8 cellular contexts compared by ENCODE assay signal in genomic region chr4:159102623-159103405, GRCh38. TPM values are rescaled to one million over a fixed set of nuclear protein-coding genes. Genes with fewer than 3 reads are reported as not detected.
DNase-seq lines count a peak whose midpoint lies in the region; ATAC-seq and TF ChIP-seq lines count a peak whose summit lies in the region.

Gene RAPGEF2, plus strand, starts transcription at chr4:159103079. Its CDS starts 1,084 bp downstream, at chr4:159104163.

- intact Hi-C loops in T-helper 2 cell treated with Interferon-gamma antibody and Interleukin-4, amounts not matched to agents 100 ng/mL and 5 ng/mL, for 36 hours (cut with micrococcal nuclease): loop anchor here (1.0 to 2.0 kb wide), 6 partner anchors 16 to 431 kb away; partner anchors contain the start of genes ETFDH, FNIP2 and PPID
- intact Hi-C loops in uterus (cut with DNase I; ENCODE audit: low total_unique reads): no loop called here

- peak; percentile 81 for ATAC-seq in GM18505 (IDR thresholded peaks at IDR 0.05; ENCODE audit: unreplicated experiment)
- peak; percentile 76 for ATAC-seq in HG02943 (IDR thresholded peaks at IDR 0.05; ENCODE audit: low read depth, unreplicated experiment)

- H3K36me3 ChIP-seq in right atrium auricular region (no peaks in the 10 kb centered on the region), uterus (no peaks in the 10 kb centered on the region)

- TF ChIP-seq POLR2A in GM18505 (IDR thresholded peaks at IDR 0.05; ENCODE audit: borderline replicate concordance, extremely low read depth, insufficient read depth, insufficient read length) (peak; percentile 58), uterus (IDR thresholded peaks at IDR 0.05) (peak; percentile 96)

- no peaks in the 10 kb centered on the region for H3K9me3 ChIP-seq in right atrium auricular region
- H3K9me3 ChIP-seq in uterus: no peaks in the 10 kb centered on the region

- peak in 1 of 2 donors; percentile 9 for TF ChIP-seq CTCF in right atrium auricular region (IDR thresholded peaks at IDR 0.05)
- TF ChIP-seq CTCF in uterus (IDR thresholded peaks at IDR 0.05): no peak

- H3K27ac ChIP-seq in right atrium auricular region (peak within 1 kb of the TSS; percentile 91 to 97), uterus (peak within 1 kb of the TSS; percentile 88 to 91)

- H3K4me1 ChIP-seq in right atrium auricular region (peaks cover 0 to 38% of the 10 kb centered on the region in 2 donors), uterus (peaks cover 0 to 5% of the 10 kb centered on the region in 2 donors)

- H3K4me3 ChIP-seq in right atrium auricular region (peak within 1 kb of the TSS; percentile 97 to 98), uterus (peak within 1 kb of the TSS; percentile 74 to 79)

- no peaks in the 10 kb centered on the region for H3K27me3 ChIP-seq in right atrium auricular region
- H3K27me3 ChIP-seq in uterus: no peaks in the 10 kb centered on the region

- DNase-seq in NCI-H187 (lab: John Stamatoyannopoulos, UW) (peak; percentile 13 to 60), anterior cingulate cortex (lab: John Stamatoyannopoulos, UW) (peak; percentile 28 to 95 (median 88)), right atrium auricular region (ENCODE audit: low spot score) (peak; percentile 90), putamen (ENCODE audit: low spot score) (peak; percentile 92), uterus (peak; percentile 89 to 92)

RNA-seq across cellular contexts. Expression of gene RAPGEF2, which starts in this region (rescaled TPM):
- 15.3 and 19.5 TPM in 2 replicates for total RNA-seq in T-helper 2 cell treated with Interferon-gamma antibody and Interleukin-4, amounts not matched to agents 100 ng/mL and 5 ng/mL, for 36 hours
- total RNA-seq in right atrium auricular region (10 to 100 TPM; 49.8 to 51.5 TPM), uterus (10 to 100 TPM; 27.9 to 61.4 (median 40.5) TPM)

Comparison
In these comparisons a context has a peak if more than half of its experiments do, and no peak if none do; other contexts are left out.
1. Peak in every context shown above with its lines: DNase-seq, ATAC-seq, H3K4me3 ChIP-seq and H3K27ac ChIP-seq.
2. DNase-seq: peak in every context shown above with its lines; median percentile 92 in putamen; 90 in uterus; 90 in right atrium auricular region; 88 in anterior cingulate cortex; 36 in NCI-H187.